ENCODE assay signal across 15 cellular contexts in genomic region chr20:1306316-1307135, GRCh38. TPM values are rescaled to one million over a fixed set of nuclear protein-coding genes. Genes with fewer than 3 reads are reported as not detected.
A peak's percentile ranks its signal among the peaks of the same experiment; 100 is the strongest.
DNase-seq lines count a peak whose midpoint lies in the region; ATAC-seq and TF ChIP-seq lines count a peak whose summit lies in the region.
"Had no signal": no experiment of that assay in that cellular context is flagged by ENCODE, and none has a peak within 500 bp of the region (broad histone marks: within the 10 kb centered on the region; RNA-seq: fewer than 3 reads in every experiment).

No MANE protein-coding gene starts in this region.

- peaks cover 0 to 3% of the 10 kb centered on the region in 2 donors for H3K27me3 Mint-ChIP-seq in natural killer cell treated with Interleukin-12 subunit alpha and Interleukin-12 subunit beta and Interleukin-15 and Interleukin-18, amount 100 ng/mL, for 72 hours
- no peaks in the 10 kb centered on the region for H3K27me3 Mint-ChIP-seq in natural killer cell (ENCODE audit: low read depth in 2 of 2)
- peaks cover 1% of the 10 kb centered on the region for H3K27me3 Mint-ChIP-seq in HFFc6 (ENCODE audit: insufficient read depth)
- H3K27me3 Mint-ChIP-seq: B cell; CD4-positive, alpha-beta T cell had no signal

- H3K4ac ChIP-seq in neuronal stem cell (ENCODE audit: low read length): no peak overlapping the region

- no peak overlapping the region for H3K4me2 ChIP-seq in neuronal stem cell (ENCODE audit: insufficient read depth, low read length, poor library complexity, severe bottlenecking)

- H3K27me3 ChIP-seq in dorsolateral prefrontal cortex: no peaks in the 10 kb centered on the region
- peaks cover 0 to 19% (median 0%) of the 10 kb centered on the region in 3 experiments for H3K27me3 ChIP-seq in neuronal stem cell (ENCODE audit: control insufficient read depth in 3 of 3, insufficient read depth in 3 of 3, low read depth in 1 of 3, low read length in 3 of 3)
- no peaks in the 10 kb centered on the region for H3K27me3 ChIP-seq in upper lobe of right lung

- peak; percentile 54 for DNase-seq in natural killer cell treated with Interleukin-12 subunit alpha and Interleukin-12 subunit beta and Interleukin-15 and Interleukin-18, amount 100 ng/mL, for 72 hours (ENCODE audit: low spot score)
- DNase-seq in natural killer cell: no peak
- peak in 1 of 10 donors; percentile 35 for DNase-seq in dorsolateral prefrontal cortex
- DNase-seq in neuronal stem cell (ENCODE audit: low spot score): no peak
- peak; percentile 46 for DNase-seq in upper lobe of right lung
- no peak for DNase-seq in HFFc6
- no peak for DNase-seq in activated CD4-positive, alpha-beta T cell treated with anti-CD3 and anti-CD28 coated beads, Interleukin-2, amount 50 U/mL, for 4 hours
- no peak for DNase-seq in ACHN
- DNase-seq: C1 segment of cervical spinal cord; Calu3; CD4-positive, alpha-beta T cell; DMS79; GM23248 had no signal

- peak overlapping the region; percentile 65 for H3K18ac ChIP-seq in neuronal stem cell (ENCODE audit: low read length)

- no peak overlapping the region for H2BK5ac ChIP-seq in neuronal stem cell (ENCODE audit: low read length)

- H3K36me3 Mint-ChIP-seq in natural killer cell treated with Interleukin-12 subunit alpha and Interleukin-12 subunit beta and Interleukin-15 and Interleukin-18, amount 100 ng/mL, for 72 hours: no peaks in the 10 kb centered on the region
- H3K36me3 Mint-ChIP-seq in natural killer cell: no peaks in the 10 kb centered on the region
- 0 out of 2 replicates have a peak, but pooled peaks cover 10% of the 10 kb centered on the region for H3K36me3 Mint-ChIP-seq in HFFc6 (ENCODE audit: low read depth)

- no peak overlapping the region for H3K14ac ChIP-seq in neuronal stem cell (ENCODE audit: low read length)

- H3K9me3 ChIP-seq in neuronal stem cell (replicated peaks in 1 of 2; ENCODE audit: control insufficient read depth in 2 of 2, insufficient read depth in 1 of 2, low read depth in 1 of 2, low read length in 2 of 2): no peaks in the 10 kb centered on the region
- H3K9me3 ChIP-seq in upper lobe of right lung: no peaks in the 10 kb centered on the region

- no CpG with 5 or more reads among the region's 14 CpGs for WGBS in neuronal stem cell (ENCODE audit: extremely low coverage in 2 of 2, insufficient read length in 2 of 2, insufficient replicate concordance in 1 of 2), 2 donors

- peak overlapping the region; percentile 6 for H2AK5ac ChIP-seq in neuronal stem cell (ENCODE audit: low read depth, low read length)

- H3K36me3 ChIP-seq in neuronal stem cell (replicated peaks in 1 of 2; ENCODE audit: control insufficient read depth in 2 of 2, insufficient read depth in 2 of 2, low read length in 2 of 2) (no peaks in the 10 kb centered on the region), upper lobe of right lung (no peaks in the 10 kb centered on the region)

- H3K4me1 ChIP-seq in neuronal stem cell (ENCODE audit: control insufficient read depth in 2 of 2, insufficient read depth in 1 of 2, low read depth in 1 of 2, low read length in 2 of 2): peaks cover 13% of the 10 kb centered on the region in 2 donors
- H3K4me1 ChIP-seq in upper lobe of right lung: no peaks in the 10 kb centered on the region

- H3K9ac ChIP-seq in neuronal stem cell (ENCODE audit: low read depth, low read length, poor library complexity): no peak overlapping the region
- H3K9ac ChIP-seq: GM23248 had no signal

- H3K4me1 Mint-ChIP-seq in natural killer cell treated with Interleukin-12 subunit alpha and Interleukin-12 subunit beta and Interleukin-15 and Interleukin-18, amount 100 ng/mL, for 72 hours (ENCODE audit: low read depth in 2 of 2): no peaks in the 10 kb centered on the region
- H3K4me1 Mint-ChIP-seq in natural killer cell: no peaks in the 10 kb centered on the region
- no peaks in the 10 kb centered on the region for H3K4me1 Mint-ChIP-seq in HFFc6 (ENCODE audit: low read depth)
- H3K4me1 Mint-ChIP-seq: B cell had no signal

- peak overlapping the region in 33 of 59 donors; percentile 0 to 86 (median 58) for H3K27ac ChIP-seq in dorsolateral prefrontal cortex
- H3K27ac ChIP-seq in neuronal stem cell (replicated peaks; ENCODE audit: low read length): no peak overlapping the region
- no peak overlapping the region for H3K27ac ChIP-seq in upper lobe of right lung
- H3K27ac ChIP-seq: GM23248 had no signal

- no peak overlapping the region for H4K8ac ChIP-seq in neuronal stem cell (ENCODE audit: low read depth, low read length)

- H2AFZ ChIP-seq in neuronal stem cell (ENCODE audit: low read length): no peak overlapping the region
- H2AFZ ChIP-seq: GM23248 had no signal

- ATAC-seq in natural killer cell treated with Interleukin-12 subunit alpha and Interleukin-12 subunit beta and Interleukin-15 and Interleukin-18, amount 100 ng/mL, for 72 hours: no peak
- ATAC-seq in natural killer cell: no peak
- no peak for ATAC-seq in upper lobe of right lung
- ATAC-seq: GM12878 had no signal

- H2BK12ac ChIP-seq in neuronal stem cell (ENCODE audit: low read length): no peak overlapping the region

- intact Hi-C loops in natural killer cell (cut with micrococcal nuclease) (no loop called here), dorsolateral prefrontal cortex (cut with DNase I) (no loop called here), upper lobe of right lung (cut with DNase I) (no loop called here)

- H3K4me3 ChIP-seq in dorsolateral prefrontal cortex: no peak overlapping the region
- no peak overlapping the region for H3K4me3 ChIP-seq in neuronal stem cell (ENCODE audit: low read length in 2 of 2)
- H3K4me3 ChIP-seq in upper lobe of right lung: no peak overlapping the region
- H3K4me3 ChIP-seq: GM12878, GM23248 had no signal

- in situ Hi-C loops in ACHN (cut with HindIII; ENCODE audit: low pct_ligation_motif_present, low pct_unique_long_range_greater_than_20kb, low sequenced_read_pairs): loop anchor here (25.0 kb wide), 1 partner anchor 131 kb away; no protein-coding TSS in a partner anchor

- H4K91ac ChIP-seq in neuronal stem cell (ENCODE audit: low read depth, low read length, poor library complexity): no peak overlapping the region

- no peak overlapping the region for H2BK15ac ChIP-seq in neuronal stem cell (ENCODE audit: low read length)

- TF ChIP-seq CTCF in natural killer cell (IDR thresholded peaks at IDR 0.05) (no peak), dorsolateral prefrontal cortex (IDR thresholded peaks at IDR 0.05 in 54 of 56, conservative IDR thresholded peaks at IDR 0.05 in 2 of 56; ENCODE audit: low read depth in 1 of 56, partially characterized antibody in 56 of 56) (no peak), upper lobe of right lung (IDR thresholded peaks at IDR 0.05) (no peak), HFFc6 (IDR thresholded peaks at IDR 0.05) (no peak)

- H3K27ac Mint-ChIP-seq in natural killer cell treated with Interleukin-12 subunit alpha and Interleukin-12 subunit beta and Interleukin-15 and Interleukin-18, amount 100 ng/mL, for 72 hours: no peak overlapping the region
- H3K27ac Mint-ChIP-seq in natural killer cell (no peak overlapping the region), HFFc6 (no peak overlapping the region)
- H3K27ac Mint-ChIP-seq: B cell; CD4-positive, alpha-beta T cell had no signal

- no peaks in the 10 kb centered on the region for H3K79me1 ChIP-seq in neuronal stem cell (ENCODE audit: low read depth, low read length)

- H3K4me3 Mint-ChIP-seq in natural killer cell treated with Interleukin-12 subunit alpha and Interleukin-12 subunit beta and Interleukin-15 and Interleukin-18, amount 100 ng/mL, for 72 hours: no peak overlapping the region
- H3K4me3 Mint-ChIP-seq in natural killer cell (no peak overlapping the region), HFFc6 (no peak overlapping the region)
- H3K4me3 Mint-ChIP-seq: B cell; CD4-positive, alpha-beta T cell had no signal

- no peak overlapping the region for H3K23ac ChIP-seq in neuronal stem cell (ENCODE audit: low read depth, low read length, poor library complexity)

- no peaks in the 10 kb centered on the region for H3K9me3 Mint-ChIP-seq in natural killer cell treated with Interleukin-12 subunit alpha and Interleukin-12 subunit beta and Interleukin-15 and Interleukin-18, amount 100 ng/mL, for 72 hours
- no peaks in the 10 kb centered on the region for H3K9me3 Mint-ChIP-seq in natural killer cell
- H3K9me3 Mint-ChIP-seq in HFFc6: no peaks in the 10 kb centered on the region
- H3K9me3 Mint-ChIP-seq: CD4-positive, alpha-beta T cell had no signal

- H2BK120ac ChIP-seq in neuronal stem cell (ENCODE audit: low read depth, low read length): no peak overlapping the region

RNA-seq across cellular contexts. Expression of gene SDCBP2, which starts 22.4 kb away (rescaled TPM):
- 1 to 10 TPM in 1 of 2 donors, under 1 TPM in 1; 0.89 to 1.5 TPM for total RNA-seq in natural killer cell treated with Interleukin-12 subunit alpha and Interleukin-12 subunit beta and Interleukin-15 and Interleukin-18, amount 100 ng/mL, for 72 hours
- total RNA-seq in natural killer cell: 1 to 10 TPM; 2.0 to 2.7 (median 2.6) TPM
- 10 to 100 TPM in 118 of 120 experiments, 1 to 10 TPM in 2; 6.5 to 34.6 (median 21.2) TPM for total RNA-seq in dorsolateral prefrontal cortex
- polyA plus RNA-seq in neuronal stem cell (2013, experiment 1 of 2): 4.7 TPM
- polyA plus RNA-seq in neuronal stem cell (2013, experiment 2 of 2): 5.3 TPM
- 10.9 TPM for total RNA-seq in upper lobe of right lung
- total RNA-seq in HFFc6 (2021; fragmentation: NEBNext Ultra II Directional; extraction: Animal tissue kit (Norgen Biotek cat#: 25700)): 1 to 10 TPM in 1 of 6 experiments, under 1 TPM in 5; 0.51 to 1.5 (median 0.76) TPM

RNA-seq across cellular contexts. Expression of gene SNPH, which starts 40.4 kb away (rescaled TPM):
- 1 to 10 TPM; 1.5 to 1.9 TPM for total RNA-seq in natural killer cell treated with Interleukin-12 subunit alpha and Interleukin-12 subunit beta and Interleukin-15 and Interleukin-18, amount 100 ng/mL, for 72 hours
- 1 to 10 TPM; 3.1 to 5.9 (median 5.8) TPM for total RNA-seq in natural killer cell
- total RNA-seq in dorsolateral prefrontal cortex: 100 to 1,000 TPM in 109 of 120 experiments, 10 to 100 TPM in 11; 41.7 to 197 (median 132) TPM
- polyA plus RNA-seq in neuronal stem cell (2013, experiment 1 of 2): 1.1 TPM
- 1.1 TPM for polyA plus RNA-seq in neuronal stem cell (2013, experiment 2 of 2)
- total RNA-seq in upper lobe of right lung: 4.3 TPM
- 10 to 100 TPM; 12.0 to 15.3 (median 13.3) TPM for total RNA-seq in HFFc6 (2021; fragmentation: NEBNext Ultra II Directional; extraction: Animal tissue kit (Norgen Biotek cat#: 25700))

Comparison
In these comparisons a context has a peak if more than half of its experiments do, and no peak if none do; other contexts are left out.
1. DNase-seq: peak in natural killer cell treated with Interleukin-12 subunit alpha and Interleukin-12 subunit beta and Interleukin-15 and Interleukin-18, amount 100 ng/mL, for 72 hours (single experiment) and upper lobe of right lung (single experiment); none in natural killer cell (single experiment), neuronal stem cell (single experiment), HFFc6 (single experiment), activated CD4-positive, alpha-beta T cell treated with anti-CD3 and anti-CD28 coated beads, Interleukin-2, amount 50 U/mL, for 4 hours (0 of 2) and ACHN (single experiment).
2. H3K27ac ChIP-seq: peak in dorsolateral prefrontal cortex (33 of 59); none in neuronal stem cell (single experiment) and upper lobe of right lung (single experiment).